ENCODE assay signal across 9 cellular contexts in genomic region chr3:193780810-193781472, GRCh38.
DNase-seq lines count a peak whose midpoint lies in the region; ATAC-seq and TF ChIP-seq lines count a peak whose summit lies in the region.
"Had no signal": no experiment of that assay in that cellular context is flagged by ENCODE, and none has a peak within 500 bp of the region (broad histone marks: within the 10 kb centered on the region; RNA-seq: fewer than 3 reads in every experiment).

No MANE protein-coding gene starts in this region.

- peak; percentile 80 to 93 (median 85) for TF ChIP-seq CTCF in HCT116 (IDR thresholded peaks at IDR 0.05 in 2 of 3, conservative IDR thresholded peaks at IDR 0.05 in 1 of 3; ENCODE audit: borderline replicate concordance in 1 of 3, insufficient read depth in 1 of 3, low read depth in 2 of 3, low read length in 2 of 3)
- peak; percentile 75 for TF ChIP-seq CTCF in psoas muscle (IDR thresholded peaks at IDR 0.05)

- no peaks in the 10 kb centered on the region for H3K36me3 Mint-ChIP-seq in CD8-positive, alpha-beta memory T cell

- peaks cover 0 to 4% (median 0%) of the 10 kb centered on the region in 3 donors for H3K4me1 Mint-ChIP-seq in CD8-positive, alpha-beta memory T cell

- no peak overlapping the region for H3K4me3 Mint-ChIP-seq in CD8-positive, alpha-beta memory T cell

- no peaks in the 10 kb centered on the region for H3K79me2 ChIP-seq in HCT116 (ENCODE audit: insufficient read depth, low read length)

- peak overlapping the region; percentile 42 for H3K9ac ChIP-seq in HCT116 (ENCODE audit: low read length)
- no peak overlapping the region for H3K9ac ChIP-seq in adipocyte (ENCODE audit: low read length)

- no peak for TF ChIP-seq POLR2A in HCT116 (IDR thresholded peaks at IDR 0.05; ENCODE audit: borderline replicate concordance, extremely low read depth, insufficient read depth, insufficient read length)

- ATAC-seq in HCT116 (peak; percentile 79), psoas muscle (peak; percentile 86 to 96 (median 88)), HG03571 (IDR thresholded peaks at IDR 0.05; ENCODE audit: unreplicated experiment) (no peak)

- no peaks in the 10 kb centered on the region for H3K9me3 ChIP-seq in HCT116 (ENCODE audit: control insufficient read depth in 1 of 2, insufficient read depth in 1 of 2, low read depth in 1 of 2, low read length in 2 of 2)
- no peaks in the 10 kb centered on the region for H3K9me3 ChIP-seq in adipocyte (ENCODE audit: control insufficient read depth, low read length)
- H3K9me3 ChIP-seq in psoas muscle: no peaks in the 10 kb centered on the region
- H3K9me3 ChIP-seq in CD8-positive, alpha-beta memory T cell (ENCODE audit: low read length): no peaks in the 10 kb centered on the region
- H3K9me3 ChIP-seq: neutrophil had no signal

- H3K4me1 ChIP-seq in HCT116 (ENCODE audit: control insufficient read depth in 1 of 2, insufficient read depth in 2 of 2, low read length in 2 of 2): peaks cover 28 to 40% of the 10 kb centered on the region in 2 experiments
- peaks cover 4% of the 10 kb centered on the region for H3K4me1 ChIP-seq in adipocyte (ENCODE audit: control insufficient read depth, insufficient read depth, low read length)
- no peaks in the 10 kb centered on the region for H3K4me1 ChIP-seq in psoas muscle
- H3K4me1 ChIP-seq in CD8-positive, alpha-beta memory T cell (ENCODE audit: insufficient read depth, low read length): peaks cover 3% of the 10 kb centered on the region

- no peak overlapping the region for H3K4me3 ChIP-seq in HCT116 (replicated peaks in 1 of 2; ENCODE audit: low read depth in 1 of 2, low read length in 2 of 2)
- H3K4me3 ChIP-seq in adipocyte (ENCODE audit: low read length): no peak overlapping the region
- H3K4me3 ChIP-seq in psoas muscle: no peak overlapping the region
- no peak overlapping the region for H3K4me3 ChIP-seq in CD8-positive, alpha-beta memory T cell (ENCODE audit: low read length)

- H2AFZ ChIP-seq in HCT116 (ENCODE audit: low read depth, low read length, poor library complexity, severe bottlenecking): peak overlapping the region; percentile 86

- POLR2A ChIA-PET in HCT116 (lab: Charles Lee): interaction anchor here (1.1 to 2.2 kb wide), 6 partner anchors 354 to 535 kb away, joined by 3 to 12 read pairs (median 7); partner anchors contain the start of gene HES1
- POLR2A ChIA-PET in CD8-positive, alpha-beta memory T cell (lab: Charles Lee): no interaction called here

- H3K27ac ChIP-seq in HCT116 (ENCODE audit: low read depth, low read length): no peak overlapping the region
- H3K27ac ChIP-seq in psoas muscle: no peak overlapping the region
- H3K27ac ChIP-seq in CD8-positive, alpha-beta memory T cell (ENCODE audit: low read depth, low read length): no peak overlapping the region
- H3K27ac ChIP-seq: neutrophil had no signal

- no peaks in the 10 kb centered on the region for H3K9me2 ChIP-seq in HCT116 (ENCODE audit: insufficient read depth)

- RAD21 ChIA-PET in HCT116 (lab: Charles Lee; ENCODE audit: low non-redundant PET in 1 of 2, low total read pairs in 2 of 2, uncharacterized antibody in 2 of 2, unreplicated experiment in 2 of 2): interaction anchor here (0.7 to 3.4 kb wide), 12 partner anchors 92 to 542 kb away, joined by 3 to 30 read pairs (median 3); partner anchors contain the start of gene HES1 (in 1 of the 2)

- CTCF ChIA-PET in HCT116 (lab: Charles Lee): interaction anchor here (0.7 to 8.7 kb wide), 22 partner anchors 14 to 623 kb away, joined by 3 to 145 read pairs (median 5); partner anchors contain the start of genes CPN2 and HES1
- CTCF ChIA-PET in CD8-positive, alpha-beta memory T cell (lab: Charles Lee): interaction anchor here (1.7 to 3.8 kb wide), 2 partner anchors 357 to 536 kb away, joined by 4 to 22 read pairs; no protein-coding TSS in a partner anchor

- H3K27me3 Mint-ChIP-seq in CD8-positive, alpha-beta memory T cell: peaks cover 11 to 48% of the 10 kb centered on the region in 2 donors

- H3K9me3 Mint-ChIP-seq in CD8-positive, alpha-beta memory T cell: no peaks in the 10 kb centered on the region

- peak; percentile 49 for DNase-seq in COLO668 (lab: John Stamatoyannopoulos, UW; ENCODE audit: unreplicated experiment)
- DNase-seq in HCT116 (ENCODE audit: low read depth, low spot score): no peak
- peak; percentile 34 for DNase-seq in NCI-H82 treated with DMSO at 0.1 percent for 48 hours (lab: John Stamatoyannopoulos, UW; ENCODE audit: unreplicated experiment)
- DNase-seq in adipocyte (ENCODE audit: low read depth): peak; percentile 86
- DNase-seq in cardiac septum (ENCODE audit: low spot score): peak; percentile 82
- DNase-seq in psoas muscle: peak; percentile 73 to 81
- DNase-seq in CD8-positive, alpha-beta memory T cell: no peak

- no peaks in the 10 kb centered on the region for H4K20me1 ChIP-seq in HCT116 (ENCODE audit: insufficient read depth)

- peaks cover 19% of the 10 kb centered on the region; the same call in 1 of the 2 replicates for H3K27me3 ChIP-seq in HCT116 (ENCODE audit: insufficient read depth, low read length)
- H3K27me3 ChIP-seq in adipocyte (replicated peaks; ENCODE audit: control insufficient read depth, insufficient read depth, low read length): peaks cover 55% of the 10 kb centered on the region
- peaks cover 0 to 15% (median 0%) of the 10 kb centered on the region in 3 donors for H3K27me3 ChIP-seq in psoas muscle (ENCODE audit: insufficient read depth in 3 of 3, low read length in 2 of 3)
- peaks cover 3% of the 10 kb centered on the region for H3K27me3 ChIP-seq in CD8-positive, alpha-beta memory T cell (ENCODE audit: insufficient read depth, low read length, poor library complexity, severe bottlenecking)

- peak; percentile 95 for TF ChIP-seq RAD21 in HCT116 (IDR thresholded peaks at IDR 0.05; ENCODE audit: low read depth)

- WGBS in psoas muscle, 3 donors: 16 to 19% (median 16%) methylated on average over 11 of the region's 11 CpGs

- no TSS peak for BruUV-seq in HCT116 (replicated peaks; lab: Mats Ljungman, UMichigan)

- peak overlapping the region; percentile 77 for H3K4me2 ChIP-seq in HCT116 (ENCODE audit: low read length)

- H3K27ac Mint-ChIP-seq in CD8-positive, alpha-beta memory T cell: peak overlapping the region in 1 of 8 donors; percentile 85

- H3K36me3 ChIP-seq in HCT116 (ENCODE audit: control insufficient read depth in 1 of 2, insufficient read depth in 2 of 2, low read length in 2 of 2) (no peaks in the 10 kb centered on the region), adipocyte (ENCODE audit: control insufficient read depth, insufficient read depth, low read length, severe bottlenecking) (no peaks in the 10 kb centered on the region), psoas muscle (ENCODE audit: insufficient read depth in 1 of 2, low read depth in 1 of 2) (no peaks in the 10 kb centered on the region)
- no peaks in the 10 kb centered on the region for H3K36me3 ChIP-seq in CD8-positive, alpha-beta memory T cell (ENCODE audit: insufficient read depth, low read length)
- H3K36me3 ChIP-seq: neutrophil had no signal

- intact Hi-C loops in HCT116 (cut with micrococcal nuclease) (loop anchor here (1.0 to 2.0 kb wide), 3 partner anchors 356 to 624 kb away; partner anchors contain the start of gene HES1), cardiac septum (cut with DNase I) (loop anchor here (1.0 to 2.0 kb wide), 3 partner anchors 358 to 534 kb away; no protein-coding TSS in a partner anchor), psoas muscle (cut with DNase I) (loop anchor here (2.0 to 10.0 kb wide), 5 partner anchors 224 to 534 kb away; partner anchors contain the start of gene HES1 (in 2 of the 2))

TF ChIP-seq in HCT116, 20 proteins besides CTCF, POLR2A, EP300 and RAD21:
- TF ChIP-seq SP1 (IDR thresholded peaks at IDR 0.05; ENCODE audit: low read depth) (0 out of 2 replicates have a peak, but pooled peaks have one; percentile 17), YY1 (IDR thresholded peaks at IDR 0.05; ENCODE audit: extremely low read depth, insufficient replicate concordance, low read depth, low read length) (peak; percentile 26), JUND (IDR thresholded peaks at IDR 0.05) (0 out of 2 replicates have a peak, but pooled peaks have one; percentile 26), CEBPB (IDR thresholded peaks at IDR 0.05; ENCODE audit: low read depth) (no peak), MAX (IDR thresholded peaks at IDR 0.05) (0 out of 2 replicates have a peak, but pooled peaks have one; percentile 31), CBX3 (IDR thresholded peaks at IDR 0.05; ENCODE audit: low read depth) (0 out of 2 replicates have a peak, but pooled peaks have one; percentile 15), ELF1 (IDR thresholded peaks at IDR 0.05; ENCODE audit: borderline replicate concordance, low read depth) (no peak), FOSL1 (IDR thresholded peaks at IDR 0.05; ENCODE audit: low read depth) (0 out of 2 replicates have a peak, but pooled peaks have one; percentile 29)
TF ChIP-seq in HCT116: peak in this region for 6.

Comparison
In these comparisons a context has a peak if more than half of its experiments do, and no peak if none do; other contexts are left out.
1. DNase-seq: peak in COLO668 (single experiment), NCI-H82 treated with DMSO at 0.1 percent for 48 hours (single experiment), adipocyte (single experiment), cardiac septum (single experiment) and psoas muscle (2 of 2); none in HCT116 (single experiment) and CD8-positive, alpha-beta memory T cell (0 of 5).